8 cellular contexts compared by ENCODE assay signal in genomic region chr15:68821898-68822380, GRCh38. TPM values are rescaled to one million over a fixed set of nuclear protein-coding genes. Genes with fewer than 3 reads are reported as not detected.
DNase-seq lines count a peak whose midpoint lies in the region; ATAC-seq and TF ChIP-seq lines count a peak whose summit lies in the region.

No MANE protein-coding gene starts in this region.

- peaks cover 33% of the 10 kb centered on the region for H3K79me2 ChIP-seq in OCI-LY1 (ENCODE audit: insufficient read depth, low read length)

- no peaks in the 10 kb centered on the region for H3K27me3 Mint-ChIP-seq in chondrocyte (ENCODE audit: low read depth)
- H3K27me3 Mint-ChIP-seq in naive B cell, result no peaks in the 10 kb centered on the region

- no peaks in the 10 kb centered on the region for H3F3A ChIP-seq in OCI-LY1 (ENCODE audit: insufficient read depth, low read length)

- H3K27ac Mint-ChIP-seq in chondrocyte (ENCODE audit: unreplicated experiment) (peak overlapping the region; percentile 58), naive B cell (peak overlapping the region; percentile 62 to 96 (median 84))

- peak; percentile 55 for DNase-seq in NCI-H82 (lab: John Stamatoyannopoulos, UW)
- DNase-seq in NCI-H82 treated with DMSO at 0.1 percent for 48 hours (lab: John Stamatoyannopoulos, UW; ENCODE audit: unreplicated experiment), result no peak
- DNase-seq in chondrocyte (ENCODE audit: low spot score), result no peak
- DNase-seq in naive B cell, result no peak
- no peak for DNase-seq in posterior cingulate gyrus

- no peak overlapping the region for H2AFZ ChIP-seq in OCI-LY1 (ENCODE audit: low read length)

- H3K27me3 ChIP-seq in OCI-LY1 (ENCODE audit: insufficient read depth, low read length), result no peaks in the 10 kb centered on the region

- H3K4me3 Mint-ChIP-seq in chondrocyte (ENCODE audit: unreplicated experiment) (peak overlapping the region; percentile 95), naive B cell (peak overlapping the region; percentile 93 to 100 (median 98))

- H3K9me2 ChIP-seq in OCI-LY1 (ENCODE audit: low read depth, low read length), result no peaks in the 10 kb centered on the region

- H3K9ac ChIP-seq in OCI-LY1 (ENCODE audit: low read length), result peak overlapping the region; percentile 92

- no peaks in the 10 kb centered on the region for H3K9me3 ChIP-seq in OCI-LY1 (ENCODE audit: low read length)

- TF ChIP-seq CTCF in OCI-LY1 (IDR thresholded peaks at IDR 0.05; ENCODE audit: low read length) (no peak), chondrocyte (IDR thresholded peaks at IDR 0.05) (no peak)

- H3K36me3 ChIP-seq in OCI-LY1 (ENCODE audit: insufficient read depth, low read length), result peaks cover 13% of the 10 kb centered on the region; the same call in 1 of the 2 replicates

- H3K4me1 ChIP-seq in OCI-LY1 (ENCODE audit: insufficient read depth, low read length, severe bottlenecking), result peaks cover 19% of the 10 kb centered on the region

- no peak for ATAC-seq in naive B cell (ENCODE audit: low read depth in 2 of 2)
- ATAC-seq in GM21423 (IDR thresholded peaks at IDR 0.05; ENCODE audit: unreplicated experiment), result no peak
- no peak for ATAC-seq in GM21529 (IDR thresholded peaks at IDR 0.05; ENCODE audit: unreplicated experiment)

- H3K27ac ChIP-seq in OCI-LY1 (ENCODE audit: low read depth, low read length, poor library complexity, severe bottlenecking), result no peak overlapping the region

- H3K36me3 Mint-ChIP-seq in chondrocyte (ENCODE audit: low read depth) (peaks cover 2% of the 10 kb centered on the region), naive B cell (peaks cover 0 to 9% of the 10 kb centered on the region in 2 donors)

- peaks cover 20% of the 10 kb centered on the region for H3K4me1 Mint-ChIP-seq in chondrocyte (ENCODE audit: low read depth)
- peaks cover 12 to 17% (median 13%) of the 10 kb centered on the region in 3 donors for H3K4me1 Mint-ChIP-seq in naive B cell

- H3K9me3 Mint-ChIP-seq in chondrocyte (ENCODE audit: low read depth), result no peaks in the 10 kb centered on the region
- H3K9me3 Mint-ChIP-seq in naive B cell, result peaks cover 0 to 2% (median 0%) of the 10 kb centered on the region in 7 donors

- no peaks in the 10 kb centered on the region for H4K20me1 ChIP-seq in OCI-LY1 (ENCODE audit: insufficient read depth, low read length)

- peak overlapping the region; percentile 97 for H3K4me2 ChIP-seq in OCI-LY1 (ENCODE audit: low read length)

- intact Hi-C loops in posterior cingulate gyrus (cut with DNase I), result loop anchor here (10.0 kb wide), 1 partner anchor 53 kb away; no protein-coding TSS in a partner anchor

- peak overlapping the region; percentile 77 for H3K4me3 ChIP-seq in OCI-LY1 (ENCODE audit: low read depth, low read length, poor library complexity, severe bottlenecking)

RNA-seq across cellular contexts. Expression of gene ANP32A, which starts 1.2 kb away (rescaled TPM):
- total RNA-seq in chondrocyte, result 112 to 117 TPM (median 116 TPM) in 3 replicates
- polyA plus RNA-seq in naive B cell (ENCODE audit: low read depth in 6 of 6), result 100 to 1,000 TPM; 110 to 149 (median 131) TPM
